Comparison of ENCODE assay signal across 11 cellular contexts in genomic region chr19:3065675-3066357, GRCh38. TPM values are rescaled to one million over a fixed set of nuclear protein-coding genes. Genes with fewer than 3 reads are reported as not detected.
DNase-seq lines count a peak whose midpoint lies in the region; ATAC-seq and TF ChIP-seq lines count a peak whose summit lies in the region.
"Had no signal": no experiment of that assay in that cellular context is flagged by ENCODE, and none has a peak within 500 bp of the region (broad histone marks: within the 10 kb centered on the region; RNA-seq: fewer than 3 reads in every experiment).

No MANE protein-coding gene starts in this region.

- POLR2A ChIA-PET in activated CD4-positive, alpha-beta memory T cell treated with anti-CD3 and anti-CD28 coated beads for 36 hours (lab: Charles Lee): no interaction called here

- peak; percentile 22 to 56 for DNase-seq in NCI-H524 (lab: John Stamatoyannopoulos, UW)
- no peak for DNase-seq in NCI-H524 treated with DMSO at 0.1 percent for 48 hours (lab: John Stamatoyannopoulos, UW)
- peak; percentile 85 for DNase-seq in NCI-H2196 (lab: John Stamatoyannopoulos, UW; ENCODE audit: unreplicated experiment)
- DNase-seq in spleen: peak; percentile 89
- DNase-seq in CD1c-positive myeloid dendritic cell (ENCODE audit: extremely low spot score): no peak
- DNase-seq in activated CD4-positive, alpha-beta memory T cell treated with anti-CD3 and anti-CD28 coated beads for 36 hours: no peak
- DNase-seq in NCI-H2227 (lab: John Stamatoyannopoulos, UW; ENCODE audit: unreplicated experiment): no peak

- peaks cover 2% of the 10 kb centered on the region for H3K36me3 Mint-ChIP-seq in activated CD4-positive, alpha-beta memory T cell treated with anti-CD3 and anti-CD28 coated beads for 36 hours

- no peak for TF ChIP-seq POLR2A in spleen (IDR thresholded peaks at IDR 0.05)

- peaks cover 8% of the 10 kb centered on the region for H3K4me1 Mint-ChIP-seq in activated CD4-positive, alpha-beta memory T cell treated with anti-CD3 and anti-CD28 coated beads for 36 hours (ENCODE audit: low read depth)

- H3K4me1 ChIP-seq in spleen: peaks cover 13 to 69% (median 45%) of the 10 kb centered on the region in 6 donors

- 53 to 67% (median 57%) methylated on average over 15 of the region's 15 CpGs for WGBS in spleen, 5 donors

- no peaks in the 10 kb centered on the region for H3K9me3 Mint-ChIP-seq in activated CD4-positive, alpha-beta memory T cell treated with anti-CD3 and anti-CD28 coated beads for 36 hours
- H3K9me3 Mint-ChIP-seq: T-helper 1 cell treated with Interleukin-12 subunit alpha and Interleukin-12 subunit beta and Interleukin-4 antibody, amounts not matched to agents 30 μg/mL and 1 μg/mL, for 36 hours had no signal

- H3K9me3 ChIP-seq in spleen: no peaks in the 10 kb centered on the region

- peak; percentile 50 for ATAC-seq in HG02623 (IDR thresholded peaks at IDR 0.05; ENCODE audit: unreplicated experiment)

- H3K27me3 ChIP-seq in spleen (replicated peaks in 1 of 7): no peaks in the 10 kb centered on the region

- H3K27ac ChIP-seq in spleen: peak overlapping the region in 5 of 8 donors; percentile 29 to 99 (median 51)
- H3K27ac ChIP-seq: HL-60 had no signal

- H3K4me3 Mint-ChIP-seq in activated CD4-positive, alpha-beta memory T cell treated with anti-CD3 and anti-CD28 coated beads for 36 hours: no peak overlapping the region
- H3K4me3 Mint-ChIP-seq: T-helper 1 cell treated with Interleukin-12 subunit alpha and Interleukin-12 subunit beta and Interleukin-4 antibody, amounts not matched to agents 30 μg/mL and 1 μg/mL, for 36 hours had no signal

- H3K27ac Mint-ChIP-seq in activated CD4-positive, alpha-beta memory T cell treated with anti-CD3 and anti-CD28 coated beads for 36 hours: no peak overlapping the region
- H3K27ac Mint-ChIP-seq: T-helper 1 cell treated with Interleukin-12 subunit alpha and Interleukin-12 subunit beta and Interleukin-4 antibody, amounts not matched to agents 30 μg/mL and 1 μg/mL, for 36 hours had no signal

- intact Hi-C loops in spleen (cut with DNase I; ENCODE audit: low total_unique reads): no loop called here
- intact Hi-C loops in activated CD4-positive, alpha-beta memory T cell treated with anti-CD3 and anti-CD28 coated beads for 36 hours (cut with micrococcal nuclease): no loop called here

- CTCF ChIA-PET in activated CD4-positive, alpha-beta memory T cell treated with anti-CD3 and anti-CD28 coated beads for 36 hours (lab: Charles Lee): interaction anchor here (0.6 to 1.0 kb wide), 2 partner anchors 39 to 516 kb away, joined by 3 to 4 read pairs; no protein-coding TSS in a partner anchor

- no peak for TF ChIP-seq CTCF in spleen (IDR thresholded peaks at IDR 0.05 in 8 of 11, conservative IDR thresholded peaks at IDR 0.05 in 3 of 11)

- H3K4me3 ChIP-seq in spleen: peak overlapping the region in 1 of 8 donors; percentile 17
- H3K4me3 ChIP-seq: lung had no signal

- H3K27me3 Mint-ChIP-seq in activated CD4-positive, alpha-beta memory T cell treated with anti-CD3 and anti-CD28 coated beads for 36 hours: no peaks in the 10 kb centered on the region

- H3K36me3 ChIP-seq in spleen: peaks cover 0 to 3% (median 0%) of the 10 kb centered on the region in 6 donors

RNA-seq across cellular contexts. Expression of gene TLE5, which starts 3.5 kb away (rescaled TPM):
- total RNA-seq in spleen: 100 to 1,000 TPM; 325 to 569 (median 425) TPM
- 100 to 1,000 TPM; 428 to 618 (median 514) TPM for polyA plus RNA-seq in spleen
- total RNA-seq in activated CD4-positive, alpha-beta memory T cell treated with anti-CD3 and anti-CD28 coated beads for 36 hours: 100 to 1,000 TPM; 411 to 426 TPM

RNA-seq across cellular contexts. Expression of gene GNA11, which starts 28.3 kb away (rescaled TPM):
- total RNA-seq in spleen: 10 to 100 TPM; 22.6 to 41.5 (median 33.4) TPM
- polyA plus RNA-seq in spleen: 10 to 100 TPM in 1 of 3 donors, 1 to 10 TPM in 2; 5.1 to 22.7 (median 6.1) TPM
- 10 to 100 TPM in 1 of 2 experiments, 1 to 10 TPM in 1; 6.3 to 11.6 TPM for total RNA-seq in activated CD4-positive, alpha-beta memory T cell treated with anti-CD3 and anti-CD28 coated beads for 36 hours

RNA-seq across cellular contexts. Expression of gene TLE2, which starts 36.7 kb away (rescaled TPM):
- total RNA-seq in spleen: 10 to 100 TPM; 31.7 to 88.0 (median 40.2) TPM
- 10 to 100 TPM; 12.0 to 46.7 (median 22.8) TPM for polyA plus RNA-seq in spleen
- total RNA-seq in activated CD4-positive, alpha-beta memory T cell treated with anti-CD3 and anti-CD28 coated beads for 36 hours: 1 to 10 TPM; 8.5 to 9.9 TPM

Comparison
In these comparisons a context has a peak if more than half of its experiments do, and no peak if none do; other contexts are left out.
1. DNase-seq: peak in NCI-H524 (2 of 2), NCI-H2196 (single experiment) and spleen (single experiment); none in NCI-H524 treated with DMSO at 0.1 percent for 48 hours (single experiment), CD1c-positive myeloid dendritic cell (single experiment), activated CD4-positive, alpha-beta memory T cell treated with anti-CD3 and anti-CD28 coated beads for 36 hours (single experiment) and NCI-H2227 (single experiment).